ENCODE assay signal across 11 cellular contexts in the genomic region with DNA sequence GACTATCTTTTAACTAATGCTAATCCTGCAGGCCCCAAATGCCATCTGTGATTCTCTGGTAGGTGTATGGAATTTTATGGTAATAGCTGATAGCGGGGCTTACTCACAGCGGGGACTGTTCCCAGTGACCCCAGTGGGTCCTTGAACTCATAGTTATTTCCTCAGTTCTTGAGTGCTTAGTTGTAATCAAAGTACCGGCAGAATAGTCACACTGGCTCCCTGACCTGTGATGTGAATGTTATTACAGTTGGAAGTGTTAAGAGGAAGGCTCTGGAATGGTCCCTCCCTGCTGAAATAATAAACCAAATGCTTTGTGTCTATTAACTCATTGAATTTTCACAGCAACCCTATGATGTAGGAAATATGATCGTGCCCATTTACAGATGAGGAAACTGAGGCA.
"Had no signal": no experiment of that assay in that cellular context is flagged by ENCODE, and none has a peak within 500 bp of the region (broad histone marks: within the 10 kb centered on the region; RNA-seq: fewer than 3 reads in every experiment).

No MANE protein-coding gene starts in this region.

- H3K27ac ChIP-seq: GM23248 had no signal

- H3K36me3 ChIP-seq: HAP-1 had no signal

- DNase-seq: GM23248, GOT3, H7, H9, HCEC 1CT, HFFc6 had no signal

- H2AFZ ChIP-seq: GM23248, GM23338 had no signal

- FAIRE-seq: H1, H54 had no signal

- H3K4me2 ChIP-seq: GM23338 had no signal

- H3K9me3 ChIP-seq: HAP-1 had no signal

- ATAC-seq: GM23338, HCT116 had no signal

- H3K4me1 ChIP-seq: HAP-1 had no signal

- H3K4me3 ChIP-seq: GM23248, GM23338, HAP-1 had no signal

- H3K9ac ChIP-seq: GM23248 had no signal
